In the genomic region with DNA sequence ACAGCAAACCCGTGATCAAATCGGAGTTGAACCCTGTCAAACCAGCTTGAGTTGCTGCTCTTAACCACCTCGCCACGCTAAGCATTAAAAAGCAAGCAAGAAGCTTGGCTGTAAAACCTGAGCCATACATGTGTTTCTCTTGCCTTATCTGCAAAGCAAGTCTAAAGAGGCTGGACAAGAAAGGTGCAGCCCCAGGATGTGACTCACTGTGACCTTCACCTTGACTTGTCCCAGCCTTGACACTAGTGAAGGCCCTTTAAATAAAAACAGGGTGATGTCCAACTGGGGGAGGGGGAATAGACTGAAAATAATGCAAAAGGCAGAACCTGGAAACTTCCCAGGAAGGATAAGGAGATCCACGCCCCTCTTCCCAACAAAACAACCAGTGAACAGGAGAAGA, we compare ENCODE assay signal across 18 cellular contexts.
"Had no signal": no experiment of that assay in that cellular context is flagged by ENCODE, and none has a peak within 500 bp of the region (broad histone marks: within the 10 kb centered on the region; RNA-seq: fewer than 3 reads in every experiment).

No MANE protein-coding gene starts in this region.

- H3K27ac ChIP-seq: epithelial cell of prostate, esophagus squamous epithelium, foreskin keratinocyte, neutrophil, suprapubic skin, uterus had no signal

- H3K27me3 ChIP-seq: esophagus squamous epithelium, suprapubic skin, thyroid gland, uterus had no signal

- H3K27me3 Mint-ChIP-seq: progenitor cell of endocrine pancreas, type B pancreatic cell had no signal

- H3K36me3 ChIP-seq: esophagus squamous epithelium, neutrophil, suprapubic skin, thyroid gland, uterus had no signal

- H3K27ac Mint-ChIP-seq: progenitor cell of endocrine pancreas; stimulated activated effector memory CD8-positive, alpha-beta T cell treated with anti-CD3 and anti-CD28 coated beads, Interleukin-12 subunit alpha, Interleukin-12 subunit beta, amount 100 ng/mL, for 72 hours; type B pancreatic cell had no signal

- H3K4me1 ChIP-seq: esophagus squamous epithelium, foreskin keratinocyte, suprapubic skin, uterus had no signal

- H3K4me1 Mint-ChIP-seq: stimulated activated effector memory CD8-positive, alpha-beta T cell treated with anti-CD3 and anti-CD28 coated beads, Interleukin-12 subunit alpha, Interleukin-12 subunit beta, amount 100 ng/mL, for 72 hours had no signal

- H3K4me3 Mint-ChIP-seq: naive thymus-derived CD8-positive, alpha-beta T cell; stimulated activated effector memory CD8-positive, alpha-beta T cell treated with anti-CD3 and anti-CD28 coated beads, Interleukin-12 subunit alpha, Interleukin-12 subunit beta, amount 100 ng/mL, for 72 hours; type B pancreatic cell had no signal

- H3K4me3 ChIP-seq: esophagus squamous epithelium, mucosa of descending colon, suprapubic skin, thyroid gland, uterus had no signal

- H3K9me3 ChIP-seq: mucosa of descending colon, neutrophil, thyroid gland had no signal

- H3K36me3 Mint-ChIP-seq: stimulated activated effector memory CD8-positive, alpha-beta T cell treated with anti-CD3 and anti-CD28 coated beads, Interleukin-12 subunit alpha, Interleukin-12 subunit beta, amount 100 ng/mL, for 72 hours; type B pancreatic cell had no signal

- DNase-seq: effector memory CD4-positive, alpha-beta T cell; esophagus squamous epithelium; foreskin keratinocyte; kidney glomerular epithelial cell; mucosa of descending colon; naive thymus-derived CD8-positive, alpha-beta T cell; right cardiac atrium; stimulated activated CD4-positive, alpha-beta T cell treated with anti-CD3 and anti-CD28 coated beads, Interleukin-4, amount 100 ng/mL, for 1 hour; stimulated activated CD8-positive, alpha-beta memory T cell treated with anti-CD3 and anti-CD28 coated beads, Interleukin-4, amount 100 ng/mL, for 48 hours; stimulated activated naive CD8-positive, alpha-beta T cell treated with anti-CD3 and anti-CD28 coated beads, Interleukin-15, Interleukin-2, amounts not matched to agents 100 U/mL and 50 U/mL, for 24 hours; uterus had no signal
